ENCODE assay signal across 38 cellular contexts in genomic region chr5:8306289-8306688, GRCh38.
"Had no signal": no experiment of that assay in that cellular context is flagged by ENCODE, and none has a peak within 500 bp of the region (broad histone marks: within the 10 kb centered on the region; RNA-seq: fewer than 3 reads in every experiment).

No MANE protein-coding gene starts in this region.

- H3K27me3 Mint-ChIP-seq: activated CD4-positive, alpha-beta memory T cell treated with anti-CD3 and anti-CD28 coated beads, Interleukin-2, amount 10 ng/mL, durations not matched to agents 7 days and 5 days; activated CD4-positive, alpha-beta T cell treated with anti-CD3 and anti-CD28 coated beads for 36 hours; activated CD4-positive, alpha-beta T cell treated with anti-CD3 and anti-CD28 coated beads, Interleukin-2, amount 10 ng/mL, durations not matched to agents 7 days and 5 days; activated CD8-positive, alpha-beta memory T cell treated with anti-CD3 and anti-CD28 coated beads, Interleukin-2, amount 10 ng/mL, durations not matched to agents 7 days and 5 days; activated naive CD4-positive, alpha-beta T cell treated with anti-CD3 and anti-CD28 coated beads, Interleukin-2, amount 10 ng/mL, durations not matched to agents 7 days and 5 days; activated naive CD4-positive, alpha-beta T cell treated with anti-CD3 and anti-CD28 coated beads, Interleukin-2, amount 50 U/mL, for 24 hours; activated naive CD8-positive, alpha-beta T cell treated with anti-CD3 and anti-CD28 coated beads, Interleukin-2, amount 10 ng/mL, durations not matched to agents 7 days and 5 days; activated naive CD8-positive, alpha-beta T cell treated with anti-CD3 and anti-CD28 coated beads, Interleukin-2, amount 50 U/mL, for 24 hours; activated T-cell treated with anti-CD3 and anti-CD28 coated beads, Interleukin-2, amount 50 U/mL, for 24 hours; brain had no signal

- H3K27me3 ChIP-seq: ascending aorta, breast epithelium had no signal

- FAIRE-seq: TTC549 had no signal

- H3K4me1 Mint-ChIP-seq: activated CD4-positive, alpha-beta memory T cell treated with anti-CD3 and anti-CD28 coated beads, Interleukin-2, amount 10 ng/mL, durations not matched to agents 7 days and 5 days; activated CD4-positive, alpha-beta T cell treated with anti-CD3 and anti-CD28 coated beads for 36 hours; activated CD4-positive, alpha-beta T cell treated with anti-CD3 and anti-CD28 coated beads, Interleukin-2, amount 10 ng/mL, durations not matched to agents 7 days and 5 days; activated CD8-positive, alpha-beta memory T cell treated with anti-CD3 and anti-CD28 coated beads, Interleukin-2, amount 10 ng/mL, durations not matched to agents 7 days and 5 days; activated naive CD4-positive, alpha-beta T cell treated with anti-CD3 and anti-CD28 coated beads, Interleukin-2, amount 10 ng/mL, durations not matched to agents 7 days and 5 days; activated naive CD4-positive, alpha-beta T cell treated with anti-CD3 and anti-CD28 coated beads, Interleukin-2, amount 50 U/mL, for 24 hours; activated naive CD8-positive, alpha-beta T cell treated with anti-CD3 and anti-CD28 coated beads, Interleukin-2, amount 10 ng/mL, durations not matched to agents 7 days and 5 days; activated naive CD8-positive, alpha-beta T cell treated with anti-CD3 and anti-CD28 coated beads, Interleukin-2, amount 50 U/mL, for 24 hours; WTC11 had no signal

- H3K4me3 Mint-ChIP-seq: activated CD4-positive, alpha-beta memory T cell treated with anti-CD3 and anti-CD28 coated beads, Interleukin-2, amount 10 ng/mL, durations not matched to agents 7 days and 5 days; activated CD4-positive, alpha-beta T cell treated with anti-CD3 and anti-CD28 coated beads for 36 hours; activated CD4-positive, alpha-beta T cell treated with anti-CD3 and anti-CD28 coated beads, Interleukin-2, amount 10 ng/mL, durations not matched to agents 7 days and 5 days; activated CD8-positive, alpha-beta memory T cell treated with anti-CD3 and anti-CD28 coated beads, Interleukin-2, amount 10 ng/mL, durations not matched to agents 7 days and 5 days; activated CD8-positive, alpha-beta T cell treated with anti-CD3 and anti-CD28 coated beads, Interleukin-2, amount 10 ng/mL, durations not matched to agents 7 days and 5 days; activated naive CD4-positive, alpha-beta T cell treated with anti-CD3 and anti-CD28 coated beads, Interleukin-2, amount 10 ng/mL, durations not matched to agents 7 days and 5 days; activated naive CD4-positive, alpha-beta T cell treated with anti-CD3 and anti-CD28 coated beads, Interleukin-2, amount 50 U/mL, for 24 hours; activated naive CD8-positive, alpha-beta T cell; activated naive CD8-positive, alpha-beta T cell treated with anti-CD3 and anti-CD28 coated beads, Interleukin-2, amount 10 ng/mL, durations not matched to agents 7 days and 5 days; activated naive CD8-positive, alpha-beta T cell treated with anti-CD3 and anti-CD28 coated beads, Interleukin-2, amount 50 U/mL, for 24 hours; activated T-cell treated with anti-CD3 and anti-CD28 coated beads, Interleukin-2, amount 50 U/mL, for 24 hours; brain; T-helper 1 cell treated with Interleukin-12 subunit alpha and Interleukin-12 subunit beta and Interleukin-4 antibody, amounts not matched to agents 30 μg/mL and 1 μg/mL, for 36 hours; T-helper 2 cell treated with Interferon-gamma antibody and Interleukin-4, amounts not matched to agents 5 μg/mL and 100 μg/mL, for 36 hours; WTC11 had no signal

- H3K27ac ChIP-seq: ascending aorta, breast epithelium, VCaP had no signal

- H3K4me1 ChIP-seq: ascending aorta, breast epithelium had no signal

- DNase-seq: activated CD4-positive, alpha-beta memory T cell treated with anti-CD3 and anti-CD28 coated beads, Interleukin-2, amount 10 ng/mL, durations not matched to agents 7 days and 5 days; activated CD4-positive, alpha-beta T cell treated with anti-CD3 and anti-CD28 coated beads for 1 hour; activated CD4-positive, alpha-beta T cell treated with anti-CD3 and anti-CD28 coated beads for 36 hours; activated CD4-positive, alpha-beta T cell treated with anti-CD3 and anti-CD28 coated beads for 48 hours; activated CD4-positive, alpha-beta T cell treated with anti-CD3 and anti-CD28 coated beads, Interleukin-2, amount 10 ng/mL, durations not matched to agents 7 days and 5 days; activated CD4-positive, alpha-beta T cell treated with anti-CD3 and anti-CD28 coated beads, Interleukin-2, amount 50 U/mL, for 48 hours; activated CD4-positive, CD25-positive, alpha-beta regulatory T cell; activated CD8-positive, alpha-beta memory T cell treated with anti-CD3 and anti-CD28 coated beads for 24 hours; activated CD8-positive, alpha-beta memory T cell treated with anti-CD3 and anti-CD28 coated beads, Interleukin-2, amount 10 ng/mL, durations not matched to agents 7 days and 5 days; activated CD8-positive, alpha-beta memory T cell treated with anti-CD3 and anti-CD28 coated beads, Interleukin-2, amount 50 U/mL, for 48 hours; activated CD8-positive, alpha-beta T cell treated with anti-CD3 and anti-CD28 coated beads, Interleukin-2, amount 10 ng/mL, durations not matched to agents 7 days and 5 days; activated effector memory CD4-positive, alpha-beta T cell treated with Interleukin-2 at 50 U/mL for 16 hours; activated gamma-delta T cell; activated naive CD4-positive, alpha-beta T cell treated with anti-CD3 and anti-CD28 coated beads, Interleukin-2, amount 10 ng/mL, durations not matched to agents 7 days and 5 days; activated naive CD4-positive, alpha-beta T cell treated with Interleukin-2 at 50 U/mL for 16 hours; activated naive CD8-positive, alpha-beta T cell treated with anti-CD3 and anti-CD28 coated beads, Interleukin-2, amount 10 ng/mL, durations not matched to agents 7 days and 5 days; activated naive CD8-positive, alpha-beta T cell treated with anti-CD3 and anti-CD28 coated beads, Interleukin-2, amount 50 U/mL, for 24 hours; activated T-cell treated with anti-CD3 and anti-CD28 coated beads, Interleukin-2, amount 50 U/mL, for 24 hours; activated T-cell treated with anti-CD3 and anti-CD28 coated beads, Interleukin-2, amount 50 U/mL, for 48 hours; amygdala; anterior cingulate cortex; central memory CD4-positive, alpha-beta T cell; SW 1271; T-helper 1 cell; T-helper 2 cell; T-helper 9 cell had no signal

- ATAC-seq: activated CD4-positive, alpha-beta T cell treated with anti-CD3 and anti-CD28 coated beads for 36 hours; activated CD4-positive, CD25-positive, alpha-beta regulatory T cell treated with anti-CD3 and anti-CD28 coated beads, Interleukin-2, amount 50 U/mL, for 24 hours; activated CD8-positive, alpha-beta memory T cell treated with anti-CD3 and anti-CD28 coated beads, Interleukin-2, amount 10 ng/mL, durations not matched to agents 7 days and 5 days; activated CD8-positive, alpha-beta T cell treated with anti-CD3 and anti-CD28 coated beads, Interleukin-2, amount 10 ng/mL, durations not matched to agents 7 days and 5 days; activated naive CD8-positive, alpha-beta T cell treated with anti-CD3 and anti-CD28 coated beads, Interleukin-2, amount 50 U/mL, for 24 hours; WTC11 had no signal

- H3K4me3 ChIP-seq: ascending aorta, breast epithelium had no signal

- H3K27ac Mint-ChIP-seq: activated CD4-positive, alpha-beta memory T cell treated with anti-CD3 and anti-CD28 coated beads, Interleukin-2, amount 10 ng/mL, durations not matched to agents 7 days and 5 days; activated CD4-positive, alpha-beta T cell treated with anti-CD3 and anti-CD28 coated beads for 36 hours; activated CD4-positive, alpha-beta T cell treated with anti-CD3 and anti-CD28 coated beads, Interleukin-2, amount 10 ng/mL, durations not matched to agents 7 days and 5 days; activated CD8-positive, alpha-beta memory T cell treated with anti-CD3 and anti-CD28 coated beads, Interleukin-2, amount 10 ng/mL, durations not matched to agents 7 days and 5 days; activated CD8-positive, alpha-beta T cell treated with anti-CD3 and anti-CD28 coated beads, Interleukin-2, amount 10 ng/mL, durations not matched to agents 7 days and 5 days; activated naive CD4-positive, alpha-beta T cell treated with anti-CD3 and anti-CD28 coated beads, Interleukin-2, amount 10 ng/mL, durations not matched to agents 7 days and 5 days; activated naive CD4-positive, alpha-beta T cell treated with anti-CD3 and anti-CD28 coated beads, Interleukin-2, amount 50 U/mL, for 24 hours; activated naive CD8-positive, alpha-beta T cell; activated naive CD8-positive, alpha-beta T cell treated with anti-CD3 and anti-CD28 coated beads, Interleukin-2, amount 10 ng/mL, durations not matched to agents 7 days and 5 days; activated naive CD8-positive, alpha-beta T cell treated with anti-CD3 and anti-CD28 coated beads, Interleukin-2, amount 50 U/mL, for 24 hours; activated T-cell treated with anti-CD3 and anti-CD28 coated beads, Interleukin-2, amount 50 U/mL, for 24 hours; activated T-helper 2 cell treated with anti-CD3 and anti-CD28 coated beads, Interferon-gamma antibody, Interleukin-2, Interleukin-4, amounts not matched to agents 10 μg/mL and 5 μg/mL and 100 μg/mL, durations not matched to agents 14 hours and 24 hours and 36 hours; brain; T-helper 1 cell treated with Interleukin-12 subunit alpha and Interleukin-12 subunit beta and Interleukin-4 antibody, amounts not matched to agents 30 μg/mL and 1 μg/mL, for 36 hours; T-helper 2 cell treated with Interferon-gamma antibody and Interleukin-4, amounts not matched to agents 5 μg/mL and 100 μg/mL, for 36 hours; WTC11 had no signal

- H3K36me3 Mint-ChIP-seq: activated CD8-positive, alpha-beta memory T cell treated with anti-CD3 and anti-CD28 coated beads, Interleukin-2, amount 10 ng/mL, durations not matched to agents 7 days and 5 days; activated naive CD4-positive, alpha-beta T cell treated with anti-CD3 and anti-CD28 coated beads, Interleukin-2, amount 10 ng/mL, durations not matched to agents 7 days and 5 days; activated naive CD4-positive, alpha-beta T cell treated with anti-CD3 and anti-CD28 coated beads, Interleukin-2, amount 50 U/mL, for 24 hours; activated naive CD8-positive, alpha-beta T cell; activated naive CD8-positive, alpha-beta T cell treated with anti-CD3 and anti-CD28 coated beads, Interleukin-2, amount 10 ng/mL, durations not matched to agents 7 days and 5 days; brain; WTC11 had no signal

- H3K36me3 ChIP-seq: ascending aorta, breast epithelium had no signal
